6 cellular contexts compared by ENCODE assay signal in genomic region chr22:50505776-50506610, GRCh38. TPM values are rescaled to one million over a fixed set of nuclear protein-coding genes. Genes with fewer than 3 reads are reported as not detected.
DNase-seq lines count a peak whose midpoint lies in the region; ATAC-seq and TF ChIP-seq lines count a peak whose summit lies in the region.

No MANE protein-coding gene starts in this region.

- in situ Hi-C loops in ACHN (cut with HindIII; ENCODE audit: low pct_ligation_motif_present, low pct_unique_long_range_greater_than_20kb, low sequenced_read_pairs) = no loop called here

- H3K27me3 ChIP-seq in Caco-2 (replicated peaks; ENCODE audit: control insufficient read depth, insufficient read depth, low read length) = no peaks in the 10 kb centered on the region

- H3K27ac Mint-ChIP-seq in Caco-2 (ENCODE audit: unreplicated experiment) = no peak overlapping the region
- H3K27ac Mint-ChIP-seq in T-helper 1 cell treated with Interleukin-12 subunit alpha and Interleukin-12 subunit beta and Interleukin-4 antibody, amounts not matched to agents 30 μg/mL and 1 μg/mL, for 36 hours = no peak overlapping the region

- peaks cover 11% of the 10 kb centered on the region for H3K4me1 Mint-ChIP-seq in Caco-2 (ENCODE audit: low read depth, unreplicated experiment)
- peaks cover 10% of the 10 kb centered on the region for H3K4me1 Mint-ChIP-seq in T-helper 1 cell treated with Interleukin-12 subunit alpha and Interleukin-12 subunit beta and Interleukin-4 antibody, amounts not matched to agents 30 μg/mL and 1 μg/mL, for 36 hours (ENCODE audit: low read depth)

- H3K4me3 Mint-ChIP-seq in Caco-2 (ENCODE audit: unreplicated experiment) = peak overlapping the region; percentile 93
- peak overlapping the region; percentile 96 for H3K4me3 Mint-ChIP-seq in T-helper 1 cell treated with Interleukin-12 subunit alpha and Interleukin-12 subunit beta and Interleukin-4 antibody, amounts not matched to agents 30 μg/mL and 1 μg/mL, for 36 hours

- CTCF ChIA-PET in Caco-2 (lab: Charles Lee) = no interaction called here

- no peak for TF ChIP-seq CTCF in Caco-2 (IDR thresholded peaks at IDR 0.05; ENCODE audit: insufficient read depth in 1 of 2, low read depth in 1 of 2, low read length in 1 of 2, severe bottlenecking in 1 of 2, unreplicated experiment in 1 of 2)
- no peak for TF ChIP-seq CTCF in mucosa of descending colon (IDR thresholded peaks at IDR 0.05)

- no peaks in the 10 kb centered on the region for H3K27me3 Mint-ChIP-seq in Caco-2 (ENCODE audit: insufficient read depth, unreplicated experiment)
- no peaks in the 10 kb centered on the region for H3K27me3 Mint-ChIP-seq in T-helper 1 cell treated with Interleukin-12 subunit alpha and Interleukin-12 subunit beta and Interleukin-4 antibody, amounts not matched to agents 30 μg/mL and 1 μg/mL, for 36 hours (ENCODE audit: low read depth)

- H3K36me3 ChIP-seq in Caco-2 (ENCODE audit: control insufficient read depth, insufficient read depth, low read length) (no peaks in the 10 kb centered on the region; the same call in 1 of the 2 replicates), mucosa of descending colon (ENCODE audit: low read depth) (peaks cover 6% of the 10 kb centered on the region)

- peaks cover 17% of the 10 kb centered on the region for H3K36me3 Mint-ChIP-seq in Caco-2 (ENCODE audit: insufficient read depth, unreplicated experiment)
- peaks cover 3% of the 10 kb centered on the region for H3K36me3 Mint-ChIP-seq in T-helper 1 cell treated with Interleukin-12 subunit alpha and Interleukin-12 subunit beta and Interleukin-4 antibody, amounts not matched to agents 30 μg/mL and 1 μg/mL, for 36 hours (ENCODE audit: low read depth)

- no TSS peak for BruUV-seq in Caco-2 (replicated peaks; lab: Mats Ljungman, UMichigan)

- intact Hi-C loops in Caco-2 (cut with micrococcal nuclease; ENCODE audit: unreplicated experiment) (loop anchor here (10.0 kb wide), 1 partner anchor 111 kb away; no protein-coding TSS in a partner anchor), mucosa of descending colon (cut with DNase I, micrococcal nuclease) (no loop called here)

- POLR2A ChIA-PET in Caco-2 (lab: Charles Lee) = no interaction called here

- H3K9me3 ChIP-seq in Caco-2 = no peaks in the 10 kb centered on the region
- no peaks in the 10 kb centered on the region for H3K9me3 ChIP-seq in mucosa of descending colon

- no peaks in the 10 kb centered on the region for H3K9me3 Mint-ChIP-seq in Caco-2 (ENCODE audit: unreplicated experiment)
- no peaks in the 10 kb centered on the region for H3K9me3 Mint-ChIP-seq in T-helper 1 cell treated with Interleukin-12 subunit alpha and Interleukin-12 subunit beta and Interleukin-4 antibody, amounts not matched to agents 30 μg/mL and 1 μg/mL, for 36 hours

- H3K4me1 ChIP-seq in Caco-2 = peaks cover 5% of the 10 kb centered on the region; the same call in 1 of the 2 replicates
- peaks cover 19% of the 10 kb centered on the region for H3K4me1 ChIP-seq in mucosa of descending colon (ENCODE audit: low read depth)

- H3K4me3 ChIP-seq in Caco-2 (ENCODE audit: low read depth, low read length) (peak overlapping the region; percentile 91), mucosa of descending colon (no peak overlapping the region)

- ATAC-seq in mucosa of descending colon = no peak

- peak in 1 of 2 experiments; percentile 43 for DNase-seq in Caco-2
- DNase-seq in mucosa of descending colon = peak in 2 of 3 donors; percentile 53 to 62
- DNase-seq in ACHN = no peak
- no peak for DNase-seq in NCI-H2227 (lab: John Stamatoyannopoulos, UW; ENCODE audit: unreplicated experiment)
- DNase-seq in stimulated activated CD4-positive, alpha-beta T cell treated with anti-CD3 and anti-CD28 coated beads, Interleukin-4, amount 100 ng/mL, for 1 hour = no peak

RNA-seq across cellular contexts. Expression of gene LMF2, which starts 1.5 kb away (rescaled TPM):
- total RNA-seq in Caco-2 (2022) = 68.8 and 77.1 TPM in 2 replicates
- total RNA-seq in mucosa of descending colon = 10 to 100 TPM; 57.8 to 66.4 (median 60.7) TPM

RNA-seq across cellular contexts. Expression of gene NCAPH2, which starts 2.0 kb away (rescaled TPM):
- total RNA-seq in Caco-2 (2022) (84.3 and 88.9 TPM in 2 replicates), mucosa of descending colon (10 to 100 TPM; 32.1 to 41.2 (median 34.0) TPM)

RNA-seq across cellular contexts. Expression of gene MIOX, which starts 19.3 kb away (rescaled TPM):
- total RNA-seq in Caco-2 (2022) = 0.32 TPM in 1 of 2 replicates, not detected in the other
- not detected for total RNA-seq in mucosa of descending colon

RNA-seq across cellular contexts. Expression of gene SCO2, which starts 19.4 kb away (rescaled TPM):
- total RNA-seq in Caco-2 (2022) (3.0 and 6.5 TPM in 2 replicates), mucosa of descending colon (10 to 100 TPM in 1 of 3 donors, 1 to 10 TPM in 1, not detected in 1; 5.4 to 14.6 TPM)

RNA-seq across cellular contexts. Expression of gene TYMP, which starts 23.8 kb away (rescaled TPM):
- 3.7 and 3.9 TPM in 2 replicates for total RNA-seq in Caco-2 (2022)
- 10 to 100 TPM; 27.7 to 88.7 (median 34.8) TPM for total RNA-seq in mucosa of descending colon

Comparison
In these comparisons a context has a peak if more than half of its experiments do, and no peak if none do; other contexts are left out.
1. DNase-seq: peak in mucosa of descending colon (2 of 3); none in ACHN (single experiment), NCI-H2227 (single experiment) and stimulated activated CD4-positive, alpha-beta T cell treated with anti-CD3 and anti-CD28 coated beads, Interleukin-4, amount 100 ng/mL, for 1 hour (single experiment).